ENCODE assay signal across 1 cellular context in genomic region chr17:48611213-48611612, GRCh38.
TF ChIP-seq lines count a peak whose summit lies in the region.

No MANE protein-coding gene starts in this region.

TF ChIP-seq in endothelial cell of umbilical vein, 7 proteins besides CTCF, POLR2A, EP300 and RAD21:
- TF ChIP-seq MAX (IDR thresholded peaks at IDR 0.05; ENCODE audit: insufficient read depth, insufficient read length) (no peak), POLR2AphosphoS5 (IDR thresholded peaks at IDR 0.05; ENCODE audit: insufficient read depth, low read depth, low read length) (no peak), JUN (IDR thresholded peaks at IDR 0.05; ENCODE audit: borderline replicate concordance, insufficient read depth, insufficient read length, low read depth) (no peak), EZH2 (IDR thresholded peaks at IDR 0.05; ENCODE audit: borderline replicate concordance, low read depth, low read length, severe bottlenecking) (no peak), FOS (IDR thresholded peaks at IDR 0.05; ENCODE audit: borderline replicate concordance, insufficient read depth, low read length) (no peak), GATA2 (IDR thresholded peaks at IDR 0.05; ENCODE audit: insufficient read depth, insufficient read length, low read depth, low read length) (no peak), MYC (IDR thresholded peaks at IDR 0.05; ENCODE audit: low read depth, low read length) (no peak)
TF ChIP-seq in endothelial cell of umbilical vein: peak in this region for 0.
